Comparison of ENCODE assay signal across 8 cellular contexts in the genomic region with DNA sequence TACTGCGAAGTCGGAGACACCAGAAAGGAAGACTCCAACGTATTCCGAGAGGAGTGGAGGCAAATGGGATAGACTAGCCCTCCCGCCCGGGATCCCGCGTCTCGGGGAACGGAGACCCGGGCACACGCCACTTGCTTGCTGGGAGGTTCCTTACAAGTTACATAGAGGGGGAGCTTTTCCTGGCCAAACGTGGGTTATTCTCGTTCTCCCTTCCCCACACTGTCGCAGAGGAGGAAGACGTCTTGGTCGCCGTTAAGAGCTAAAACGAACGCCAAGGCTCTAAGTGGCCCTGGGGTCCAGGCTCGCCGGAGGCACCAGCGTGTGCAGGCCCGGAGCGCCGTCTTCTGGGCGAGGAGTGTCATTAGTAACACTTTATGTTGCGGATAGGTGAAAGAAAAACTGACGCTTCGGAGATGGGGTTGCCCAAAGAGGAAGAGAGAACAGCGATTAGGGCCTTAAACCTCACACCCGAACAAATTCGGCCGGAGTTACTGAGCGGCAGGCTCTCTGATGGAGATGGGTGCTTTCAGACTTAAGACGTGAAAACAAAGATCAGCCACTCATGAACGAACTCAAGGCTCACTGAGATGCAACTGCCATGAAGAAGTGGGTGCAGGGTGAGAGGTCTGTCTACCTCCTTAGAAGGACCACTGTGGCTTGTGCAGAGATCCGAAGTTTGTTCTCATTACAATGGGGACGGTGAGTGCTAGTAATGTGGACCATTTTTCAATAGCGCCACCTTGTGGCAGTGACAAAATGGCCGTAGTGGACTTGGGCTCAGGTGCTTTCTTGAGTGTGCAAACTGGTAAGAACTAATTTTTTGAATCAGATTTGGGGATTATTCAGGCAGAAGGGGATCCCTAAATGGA. TPM values are rescaled to one million over a fixed set of nuclear protein-coding genes. Genes with fewer than 3 reads are reported as not detected.
A peak's percentile ranks its signal among the peaks of the same experiment; 100 is the strongest.
DNase-seq lines count a peak whose midpoint lies in the region; ATAC-seq and TF ChIP-seq lines count a peak whose summit lies in the region.

No MANE protein-coding gene starts in this region.

- WGBS in mesendoderm (ENCODE audit: extremely low coverage, insufficient coverage, low lambda C conversion rate): no CpG with 5 or more reads among the region's 41 CpGs

- no peaks in the 10 kb centered on the region for H3K9me3 Mint-ChIP-seq in CD4-positive, alpha-beta T cell

- no peaks in the 10 kb centered on the region for H3K79me1 ChIP-seq in mesendoderm (ENCODE audit: low read length)

- peaks cover 16% of the 10 kb centered on the region for H3K4me1 Mint-ChIP-seq in CD4-positive, alpha-beta T cell (ENCODE audit: low read depth)

- no peak overlapping the region for H3K4ac ChIP-seq in mesendoderm (ENCODE audit: low read depth, low read length)

- H3K27me3 Mint-ChIP-seq in CD4-positive, alpha-beta T cell: peaks cover 42% of the 10 kb centered on the region

- peak overlapping the region; percentile 98 for H3K4me2 ChIP-seq in mesendoderm (ENCODE audit: low read length)

- no peak overlapping the region for H2BK15ac ChIP-seq in mesendoderm (replicated peaks; ENCODE audit: low read depth)

- H3K4me1 ChIP-seq in endocrine pancreas (ENCODE audit: control insufficient read depth, insufficient read depth, low read length) (no peaks in the 10 kb centered on the region), mesendoderm (ENCODE audit: control insufficient read depth, low read depth, low read length) (no peaks in the 10 kb centered on the region)

- no peaks in the 10 kb centered on the region for H3K36me3 Mint-ChIP-seq in CD4-positive, alpha-beta T cell (ENCODE audit: low read depth)

- TF ChIP-seq CTCF in CD4-positive, alpha-beta T cell (IDR thresholded peaks at IDR 0.05): peak; percentile 95

- no peak overlapping the region for H2BK120ac ChIP-seq in mesendoderm (ENCODE audit: low read depth, low read length)

- H3K9ac ChIP-seq in endocrine pancreas (ENCODE audit: control insufficient read depth, insufficient read depth, low read length) (no peak overlapping the region), mesendoderm (ENCODE audit: low read length) (peak overlapping the region; percentile 80)

- no peaks in the 10 kb centered on the region for H3K79me2 ChIP-seq in mesendoderm (ENCODE audit: control insufficient read depth, insufficient read depth, low read length)

- H4K8ac ChIP-seq in mesendoderm (ENCODE audit: low read depth, low read length): no peak overlapping the region

- intact Hi-C loops in CD4-positive, alpha-beta T cell (cut with DNase I, micrococcal nuclease): loop anchor here (1.0 to 5.0 kb wide), 6 partner anchors 34 to 330 kb away; no protein-coding TSS in a partner anchor

- no peak overlapping the region for H3K27ac ChIP-seq in CD4-positive, alpha-beta T cell (ENCODE audit: low read depth, low read length)
- H3K27ac ChIP-seq in mesendoderm (ENCODE audit: low read depth, low read length): no peak overlapping the region

- peak; percentile 66 for ATAC-seq in CD4-positive, alpha-beta T cell (ENCODE audit: poor library complexity)
- peak; percentile 68 for ATAC-seq in GM19397 (IDR thresholded peaks at IDR 0.05; ENCODE audit: unreplicated experiment)
- ATAC-seq in HG03565 (IDR thresholded peaks at IDR 0.05; ENCODE audit: unreplicated experiment): peak; percentile 76

- peak overlapping the region; percentile 50 for H3K27ac Mint-ChIP-seq in CD4-positive, alpha-beta T cell

- H3K18ac ChIP-seq in mesendoderm (ENCODE audit: low read length): no peak overlapping the region

- H3K23ac ChIP-seq in mesendoderm (ENCODE audit: low read length): no peak overlapping the region

- H4K5ac ChIP-seq in mesendoderm (ENCODE audit: low read length): no peak overlapping the region

- POLR2A ChIA-PET in CD4-positive, alpha-beta T cell (lab: Charles Lee): interaction anchor here (0.7 to 3.6 kb wide), 11 partner anchors 34 to 425 kb away, joined by 3 to 40 read pairs (median 7); a partner anchor contains a TSS

- H2AK5ac ChIP-seq in mesendoderm (ENCODE audit: low read length): no peak overlapping the region

- peak overlapping the region; percentile 89 for H3K56ac ChIP-seq in mesendoderm (ENCODE audit: low read length)

- no peak overlapping the region for H2BK5ac ChIP-seq in mesendoderm (ENCODE audit: low read length)

- H3K9me3 ChIP-seq in CD4-positive, alpha-beta T cell (ENCODE audit: control insufficient read depth, low read length): no peaks in the 10 kb centered on the region
- H3K9me3 ChIP-seq in endocrine pancreas (ENCODE audit: control insufficient read depth, low read length): no peaks in the 10 kb centered on the region

- peak overlapping the region; percentile 87 for H3K4me3 Mint-ChIP-seq in CD4-positive, alpha-beta T cell

- H3K27me3 ChIP-seq in CD4-positive, alpha-beta T cell (ENCODE audit: control insufficient read depth, insufficient read depth, low read length): peaks cover 24% of the 10 kb centered on the region
- H3K27me3 ChIP-seq in endocrine pancreas (ENCODE audit: control insufficient read depth, insufficient read depth, low read length): peaks cover 20% of the 10 kb centered on the region
- peaks cover 2% of the 10 kb centered on the region for H3K27me3 ChIP-seq in mesendoderm (ENCODE audit: insufficient read depth, low read length, poor library complexity)

- peak overlapping the region; percentile 27 for H3K4me3 ChIP-seq in endocrine pancreas (ENCODE audit: control insufficient read depth, insufficient read depth, low read length)
- peak overlapping the region; percentile 69 for H3K4me3 ChIP-seq in mesendoderm (ENCODE audit: low read length)

- no peaks in the 10 kb centered on the region for H3K36me3 ChIP-seq in endocrine pancreas (ENCODE audit: control insufficient read depth, insufficient read depth, low read length)
- H3K36me3 ChIP-seq in mesendoderm (ENCODE audit: control insufficient read depth, insufficient read depth, low read length): no peaks in the 10 kb centered on the region

- DNase-seq in CD4-positive, alpha-beta T cell: peak; percentile 71 to 82 (median 78)
- DNase-seq in NCI-H82 treated with DMSO at 0.1 percent for 48 hours (lab: John Stamatoyannopoulos, UW; ENCODE audit: unreplicated experiment) (peak; percentile 78), mesendoderm (peak; percentile 86)
- peak; percentile 58 to 71 for DNase-seq in activated CD8-positive, alpha-beta memory T cell treated with anti-CD3 and anti-CD28 coated beads for 1 hour (ENCODE audit: extremely low read depth in 1 of 2, low read depth in 1 of 2)
- DNase-seq in stimulated activated CD8-positive, alpha-beta memory T cell treated with anti-CD3 and anti-CD28 coated beads, Interleukin-12 subunit alpha, Interleukin-12 subunit beta, amount 100 ng/mL, for 24 hours (ENCODE audit: extremely low read depth): peak; percentile 46

- CTCF ChIA-PET in CD4-positive, alpha-beta T cell (lab: Charles Lee): interaction anchor here (0.6 to 6.3 kb wide), 13 partner anchors 14 to 330 kb away, joined by 3 to 55 read pairs (median 3); no protein-coding TSS in a partner anchor

RNA-seq across cellular contexts. Expression of a gene that starts 11.7 kb away (rescaled TPM):
- under 1 TPM; 0.25 to 0.31 TPM for total RNA-seq in CD4-positive, alpha-beta T cell
- 1.5 TPM for polyA plus RNA-seq in mesendoderm (2013, experiment 1 of 2)
- 1.6 TPM for polyA plus RNA-seq in mesendoderm (2013, experiment 2 of 2)

RNA-seq across cellular contexts. Expression of a gene that starts 28.2 kb away (rescaled TPM):
- total RNA-seq in CD4-positive, alpha-beta T cell: not detected
- not detected for polyA plus RNA-seq in mesendoderm (2013, experiment 1 of 2)
- polyA plus RNA-seq in mesendoderm (2013, experiment 2 of 2): not detected
